In genomic region chr13:100589178-100589725, GRCh38 we compare ENCODE assay signal across 1 cellular context.
TF ChIP-seq lines count a peak whose summit lies in the region.

No MANE protein-coding gene starts in this region.

TF ChIP-seq in HepG2, 621 proteins besides CTCF, POLR2A, EP300 and RAD21 (continued from another document):
- TF ChIP-seq, protein P1, sequence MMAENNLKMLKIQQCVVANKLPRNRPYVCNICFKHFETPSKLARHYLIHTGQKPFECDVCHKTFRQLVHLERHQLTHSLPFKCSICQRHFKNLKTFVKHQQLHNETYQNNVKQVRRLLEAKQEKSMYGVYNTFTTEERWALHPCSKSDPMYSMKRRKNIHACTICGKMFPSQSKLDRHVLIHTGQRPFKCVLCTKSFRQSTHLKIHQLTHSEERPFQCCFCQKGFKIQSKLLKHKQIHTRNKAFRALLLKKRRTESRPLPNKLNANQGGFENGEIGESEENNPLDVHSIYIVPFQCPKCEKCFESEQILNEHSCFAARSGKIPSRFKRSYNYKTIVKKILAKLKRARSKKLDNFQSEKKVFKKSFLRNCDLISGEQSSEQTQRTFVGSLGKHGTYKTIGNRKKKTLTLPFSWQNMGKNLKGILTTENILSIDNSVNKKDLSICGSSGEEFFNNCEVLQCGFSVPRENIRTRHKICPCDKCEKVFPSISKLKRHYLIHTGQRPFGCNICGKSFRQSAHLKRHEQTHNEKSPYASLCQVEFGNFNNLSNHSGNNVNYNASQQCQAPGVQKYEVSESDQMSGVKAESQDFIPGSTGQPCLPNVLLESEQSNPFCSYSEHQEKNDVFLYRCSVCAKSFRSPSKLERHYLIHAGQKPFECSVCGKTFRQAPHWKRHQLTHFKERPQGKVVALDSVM (CRISPR knock-in tag; IDR thresholded peaks at IDR 0.05) = no peak
- TF ChIP-seq ZHX2 (IDR thresholded peaks at IDR 0.05; ENCODE audit: low read depth) (no peak), ZHX2 (CRISPR knock-in tag; IDR thresholded peaks at IDR 0.05; ENCODE audit: borderline replicate concordance) (no peak), ZBTB42 (CRISPR knock-in tag; IDR thresholded peaks at IDR 0.05) (no peak), ZNF326 (CRISPR knock-in tag; IDR thresholded peaks at IDR 0.05; ENCODE audit: borderline replicate concordance) (no peak), ZBTB3 (CRISPR knock-in tag; IDR thresholded peaks at IDR 0.05; ENCODE audit: borderline replicate concordance, low read depth) (no peak), ZNF253 (CRISPR knock-in tag; IDR thresholded peaks at IDR 0.05; ENCODE audit: borderline replicate concordance) (peak; percentile 1; the same call in 1 of the 2 replicates), ZBTB2 (CRISPR knock-in tag; IDR thresholded peaks at IDR 0.05; ENCODE audit: low read depth) (no peak), ZNF670 (CRISPR knock-in tag; IDR thresholded peaks at IDR 0.05; ENCODE audit: borderline replicate concordance) (0 out of 2 replicates have a peak, but pooled peaks have one; percentile 19), FOXK1 (CRISPR knock-in tag; IDR thresholded peaks at IDR 0.05; ENCODE audit: borderline replicate concordance, low read depth) (no peak), ZNF777 (CRISPR knock-in tag; IDR thresholded peaks at IDR 0.05) (no peak), CENPT (CRISPR knock-in tag; IDR thresholded peaks at IDR 0.05; ENCODE audit: low read depth) (0 out of 2 replicates have a peak, but pooled peaks have one; percentile 0), SIN3B (IDR thresholded peaks at IDR 0.05; ENCODE audit: low read length) (no peak), ZNF652 (CRISPR knock-in tag; IDR thresholded peaks at IDR 0.05; ENCODE audit: borderline replicate concordance, low read depth) (no peak), CERS6 (CRISPR knock-in tag; IDR thresholded peaks at IDR 0.05) (no peak), ZNF335 (CRISPR knock-in tag; IDR thresholded peaks at IDR 0.05) (no peak), ZNF207 (IDR thresholded peaks at IDR 0.05; ENCODE audit: borderline replicate concordance) (no peak), PRDM10 (CRISPR knock-in tag; IDR thresholded peaks at IDR 0.05; ENCODE audit: low read depth) (no peak)
- TF ChIP-seq, protein P2, sequence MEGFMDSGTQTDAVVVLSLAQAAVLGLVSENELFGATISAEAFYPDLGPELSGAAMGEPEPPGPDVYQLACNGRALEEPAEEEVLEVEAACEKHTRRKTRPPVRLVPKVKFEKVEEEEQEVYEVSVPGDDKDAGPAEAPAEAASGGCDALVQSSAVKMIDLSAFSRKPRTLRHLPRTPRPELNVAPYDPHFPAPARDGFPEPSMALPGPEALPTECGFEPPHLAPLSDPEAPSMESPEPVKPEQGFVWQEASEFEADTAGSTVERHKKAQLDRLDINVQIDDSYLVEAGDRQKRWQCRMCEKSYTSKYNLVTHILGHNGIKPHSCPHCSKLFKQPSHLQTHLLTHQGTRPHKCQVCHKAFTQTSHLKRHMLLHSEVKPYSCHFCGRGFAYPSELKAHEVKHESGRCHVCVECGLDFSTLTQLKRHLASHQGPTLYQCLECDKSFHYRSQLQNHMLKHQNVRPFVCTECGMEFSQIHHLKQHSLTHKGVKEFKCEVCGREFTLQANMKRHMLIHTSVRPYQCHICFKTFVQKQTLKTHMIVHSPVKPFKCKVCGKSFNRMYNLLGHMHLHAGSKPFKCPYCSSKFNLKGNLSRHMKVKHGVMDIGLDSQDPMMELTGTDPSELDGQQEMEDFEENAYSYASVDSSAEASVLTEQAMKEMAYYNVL (CRISPR knock-in tag; IDR thresholded peaks at IDR 0.05; ENCODE audit: borderline replicate concordance) = peak; percentile 0; the same call in 1 of the 2 replicates
